ENCODE assay signal across 17 cellular contexts in the genomic region with DNA sequence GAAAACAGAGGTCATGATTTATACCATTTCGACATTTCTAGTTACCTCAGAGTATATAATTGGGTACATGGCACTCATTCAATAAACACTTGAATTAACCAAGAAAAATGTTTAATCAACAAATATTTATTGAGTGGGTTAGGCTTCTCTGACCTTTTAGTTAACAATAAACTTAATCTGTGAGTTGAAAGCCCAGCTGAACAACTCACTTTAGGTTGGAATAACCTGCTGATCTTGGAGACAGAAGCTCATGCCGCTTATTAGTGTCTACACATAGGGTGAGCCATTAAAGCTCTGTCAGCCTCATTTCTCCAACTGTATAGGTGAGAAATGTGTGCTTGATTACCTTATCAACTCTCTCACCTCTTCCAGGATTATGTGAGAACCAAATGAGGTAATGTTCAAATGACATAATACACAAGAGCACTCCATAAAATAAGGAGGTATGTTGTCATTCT.
"Had no signal": no experiment of that assay in that cellular context is flagged by ENCODE, and none has a peak within 500 bp of the region (broad histone marks: within the 10 kb centered on the region; RNA-seq: fewer than 3 reads in every experiment).

No MANE protein-coding gene starts in this region.

- H3K27me3 ChIP-seq: ascending aorta, heart left ventricle, neural progenitor cell had no signal

- H3K4me1 ChIP-seq: ascending aorta had no signal

- H3K4me3 ChIP-seq: ascending aorta, heart left ventricle, neural progenitor cell had no signal

- H3K27ac ChIP-seq: ascending aorta, epithelial cell of prostate, heart left ventricle, neural progenitor cell had no signal

- FAIRE-seq: bronchial epithelial cell, urothelium cell line had no signal

- ATAC-seq: effector memory CD8-positive, alpha-beta T cell; heart left ventricle; stimulated activated effector memory CD8-positive, alpha-beta T cell treated with anti-CD3 and anti-CD28 coated beads, Interleukin-12 subunit alpha, Interleukin-12 subunit beta, amount 100 ng/mL, for 72 hours had no signal

- H3K36me3 ChIP-seq: ascending aorta, heart left ventricle, neural progenitor cell had no signal

- H3K9me3 ChIP-seq: ascending aorta, heart left ventricle had no signal

- DNase-seq: activated CD4-positive, alpha-beta T cell treated with anti-CD3 and anti-CD28 coated beads for 1 hour; activated CD4-positive, alpha-beta T cell treated with anti-CD3 and anti-CD28 coated beads, Interleukin-2, amount 50 U/mL, for 4 hours; activated naive CD4-positive, alpha-beta T cell treated with anti-CD3 and anti-CD28 coated beads for 36 hours; dermis blood vessel endothelial cell; effector memory CD8-positive, alpha-beta T cell; foreskin melanocyte; heart left ventricle; immature natural killer cell; mammary epithelial cell; naive B cell; T1000 had no signal
